Comparison of ENCODE assay signal across 17 cellular contexts in the genomic region with DNA sequence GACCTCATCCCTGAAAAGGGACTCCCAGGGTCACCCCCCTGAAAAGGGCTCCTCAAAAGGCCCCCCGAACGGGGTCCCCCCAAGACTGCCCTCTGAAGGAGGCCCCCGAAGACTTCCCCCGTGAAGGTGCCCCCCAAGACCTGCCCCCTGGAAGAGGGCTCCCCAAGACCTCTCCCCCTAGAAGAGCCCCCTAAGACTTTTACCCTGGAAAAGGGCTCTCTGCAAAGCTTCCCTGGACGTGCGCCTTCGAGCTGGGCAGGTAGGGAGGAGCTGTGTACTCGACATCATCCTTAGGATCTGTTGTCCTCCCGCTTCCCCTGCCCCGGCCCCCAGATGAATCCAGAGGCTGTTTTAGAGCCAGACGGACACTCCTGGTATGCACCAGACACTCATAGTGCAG.
"Had no signal": no experiment of that assay in that cellular context is flagged by ENCODE, and none has a peak within 500 bp of the region (broad histone marks: within the 10 kb centered on the region; RNA-seq: fewer than 3 reads in every experiment).

No MANE protein-coding gene starts in this region.

- H2AFZ ChIP-seq: parathyroid adenoma had no signal

- H3K79me2 ChIP-seq: parathyroid adenoma had no signal

- H3K4me3 ChIP-seq: coronary artery, testis had no signal

- DNase-seq: activated CD4-positive, alpha-beta T cell treated with anti-CD3 and anti-CD28 coated beads, Interleukin-2, amount 10 ng/mL, durations not matched to agents 24 days and 14 days; activated CD8-positive, alpha-beta T cell treated with anti-CD3 and anti-CD28 coated beads for 36 hours; activated naive CD8-positive, alpha-beta T cell treated with anti-CD3 and anti-CD28 coated beads, Interleukin-2, amount 50 U/mL, for 24 hours; anterior cingulate cortex; central memory CD4-positive, alpha-beta T cell; foreskin melanocyte; hypothalamus; islet precursor cell; small intestine; stimulated activated CD4-positive, alpha-beta T cell treated with anti-CD3 and anti-CD28 coated beads, Interleukin-4, amount 100 ng/mL, for 1 hour; T1000; testis had no signal

- H3K9me3 ChIP-seq: testis had no signal

- H3K27me3 ChIP-seq: testis had no signal

- ATAC-seq: activated CD8-positive, alpha-beta T cell treated with anti-CD3 and anti-CD28 coated beads for 36 hours; activated naive CD8-positive, alpha-beta T cell treated with anti-CD3 and anti-CD28 coated beads, Interleukin-2, amount 50 U/mL, for 24 hours; left lobe of liver; naive thymus-derived CD8-positive, alpha-beta T cell; stimulated activated effector memory CD8-positive, alpha-beta T cell treated with anti-CD3 and anti-CD28 coated beads, Interleukin-12 subunit alpha, Interleukin-12 subunit beta, amount 100 ng/mL, for 72 hours had no signal

- H3K27ac ChIP-seq: coronary artery, parathyroid adenoma, testis had no signal

- H3K9ac ChIP-seq: parathyroid adenoma had no signal

- H3K4me1 ChIP-seq: parathyroid adenoma had no signal
